9 cellular contexts compared by ENCODE assay signal in genomic region chr1:59072017-59072947, GRCh38.
DNase-seq lines count a peak whose midpoint lies in the region; ATAC-seq, FAIRE-seq and TF ChIP-seq lines count a peak whose summit lies in the region.
"Had no signal": no experiment of that assay in that cellular context is flagged by ENCODE, and none has a peak within 500 bp of the region (broad histone marks: within the 10 kb centered on the region; RNA-seq: fewer than 3 reads in every experiment).

No MANE protein-coding gene starts in this region.

- H3F3A ChIP-seq in GM23338 (replicated peaks; ENCODE audit: low read depth) (peaks cover 20% of the 10 kb centered on the region), neural progenitor cell (ENCODE audit: low read depth) (peaks cover 16% of the 10 kb centered on the region)

- H3K9me3 Mint-ChIP-seq in CD4-positive, alpha-beta T cell = no peaks in the 10 kb centered on the region
- H3K9me3 Mint-ChIP-seq in GM23338 (no peaks in the 10 kb centered on the region), T-cell (no peaks in the 10 kb centered on the region), neural progenitor cell (no peaks in the 10 kb centered on the region)

- no peaks in the 10 kb centered on the region for H3K27me3 ChIP-seq in CD4-positive, alpha-beta T cell (ENCODE audit: control insufficient read depth, insufficient read depth, low read length)
- H3K27me3 ChIP-seq in GM23338 (ENCODE audit: insufficient read depth) (no peaks in the 10 kb centered on the region), keratinocyte (ENCODE audit: control insufficient read depth, extremely low read depth, insufficient read depth, low read length) (no peaks in the 10 kb centered on the region), neural progenitor cell (no peaks in the 10 kb centered on the region)

- H3K9me1 ChIP-seq in keratinocyte (ENCODE audit: control insufficient read depth, extremely low read depth, insufficient read depth, low read length) = no peaks in the 10 kb centered on the region

- CTCF ChIA-PET in CD4-positive, alpha-beta T cell (lab: Charles Lee) = interaction anchor here (0.7 to 1.0 kb wide), 2 partner anchors 282 to 892 kb away, joined by 3 read pairs; no protein-coding TSS in a partner anchor
- CTCF ChIA-PET in T-cell (lab: Charles Lee) = no interaction called here

- dilution Hi-C loops in keratinocyte (cut with MboI; ENCODE audit: extremely low pct_ligation_motif_present, low sequenced_read_pairs) = no loop called here

- no peak overlapping the region for H3K27ac ChIP-seq in CD4-positive, alpha-beta T cell (ENCODE audit: low read depth, low read length)
- peak overlapping the region; percentile 72 for H3K27ac ChIP-seq in GM23338 (ENCODE audit: low read depth)
- H3K27ac ChIP-seq in keratinocyte (ENCODE audit: control insufficient read depth, insufficient read depth, low read length) = no peak overlapping the region
- no peak overlapping the region for H3K27ac ChIP-seq in neural progenitor cell

- peak in 6 of 10 experiments; percentile 8 to 35 (median 16) for DNase-seq in CD4-positive, alpha-beta T cell
- DNase-seq in GM23338 (ENCODE audit: low spot score) (peak; percentile 26), T-cell (peak in 7 of 34 experiments; percentile 9 to 38 (median 16)), keratinocyte (ENCODE audit: low read depth, low spot score) (no peak), neural progenitor cell (ENCODE audit: low spot score) (no peak), omental fat pad (ENCODE audit: low spot score) (no peak)
- DNase-seq: NCI-H446 had no signal

- H3K79me2 ChIP-seq in GM23338 (replicated peaks; ENCODE audit: insufficient read depth) (no peaks in the 10 kb centered on the region; the same call in 1 of the 2 replicates), keratinocyte (ENCODE audit: control insufficient read depth, insufficient read depth, low read length) (no peaks in the 10 kb centered on the region), neural progenitor cell (ENCODE audit: low read depth) (no peaks in the 10 kb centered on the region)

- H3K27me3 Mint-ChIP-seq in CD4-positive, alpha-beta T cell = no peaks in the 10 kb centered on the region
- no peaks in the 10 kb centered on the region for H3K27me3 Mint-ChIP-seq in GM23338 (ENCODE audit: insufficient read depth, low read depth, poor library complexity)
- H3K27me3 Mint-ChIP-seq in T-cell = no peaks in the 10 kb centered on the region
- no peaks in the 10 kb centered on the region for H3K27me3 Mint-ChIP-seq in neural progenitor cell (ENCODE audit: insufficient read depth, low read depth)

- peak overlapping the region; percentile 40 for H3K27ac Mint-ChIP-seq in CD4-positive, alpha-beta T cell
- H3K27ac Mint-ChIP-seq in GM23338 (peak overlapping the region; percentile 79), T-cell (peak overlapping the region; percentile 84 to 89), neural progenitor cell (no peak overlapping the region)

- H3K4me3 ChIP-seq in GM23338 = 0 out of 2 replicates have a peak overlapping the region, but pooled peaks have one; percentile 12
- H3K4me3 ChIP-seq in keratinocyte (ENCODE audit: control insufficient read depth in 2 of 3, extremely low read depth in 1 of 3, insufficient read depth in 2 of 3, low read depth in 1 of 3, low read length in 3 of 3) = no peak overlapping the region
- no peak overlapping the region for H3K4me3 ChIP-seq in neural progenitor cell

- H3K9me2 ChIP-seq in GM23338 (ENCODE audit: insufficient read depth) = no peaks in the 10 kb centered on the region

- no peak for TF ChIP-seq CTCF in CD4-positive, alpha-beta T cell (IDR thresholded peaks at IDR 0.05)
- TF ChIP-seq CTCF in GM23338 (conservative IDR thresholded peaks at IDR 0.05; ENCODE audit: low read depth in 2 of 2) (0 out of 4 replicates have a peak, but pooled peaks of 1 of the 2 experiments have one; percentile 12), keratinocyte (optimal IDR thresholded peaks at IDR 0.05 in 1 of 3, IDR thresholded peaks at IDR 0.05 in 1 of 3, conservative IDR thresholded peaks at IDR 0.05 in 1 of 3; ENCODE audit: extremely low read depth in 1 of 3, insufficient read depth in 2 of 3, low read length in 3 of 3) (no peak), neural progenitor cell (IDR thresholded peaks at IDR 0.05) (no peak), omental fat pad (IDR thresholded peaks at IDR 0.05) (no peak)

- H2AFZ ChIP-seq in GM23338 (no peak overlapping the region), keratinocyte (ENCODE audit: control insufficient read depth, low read length) (peak overlapping the region; percentile 65), neural progenitor cell (replicated peaks) (no peak overlapping the region)

- H4K20me1 ChIP-seq in GM23338 (replicated peaks; ENCODE audit: insufficient read depth) (no peaks in the 10 kb centered on the region), keratinocyte (ENCODE audit: control insufficient read depth, extremely low read depth, insufficient read depth, low read length) (no peaks in the 10 kb centered on the region), neural progenitor cell (ENCODE audit: low read depth) (no peaks in the 10 kb centered on the region)

- H3K9ac ChIP-seq in keratinocyte (ENCODE audit: control insufficient read depth, extremely low read depth, insufficient read depth, low read length) (no peak overlapping the region), neural progenitor cell (no peak overlapping the region)

- H3K36me3 ChIP-seq in GM23338 (ENCODE audit: insufficient read depth) (no peaks in the 10 kb centered on the region), keratinocyte (ENCODE audit: control insufficient read depth in 2 of 2, extremely low read depth in 1 of 2, insufficient read depth in 2 of 2, low read length in 2 of 2) (no peaks in the 10 kb centered on the region), neural progenitor cell (no peaks in the 10 kb centered on the region)

- H3K9me3 ChIP-seq in CD4-positive, alpha-beta T cell (ENCODE audit: control insufficient read depth, low read length) = no peaks in the 10 kb centered on the region
- H3K9me3 ChIP-seq in keratinocyte (ENCODE audit: control insufficient read depth, low read depth, low read length) (no peaks in the 10 kb centered on the region), neural progenitor cell (ENCODE audit: low read depth) (no peaks in the 10 kb centered on the region)

- H3K4me1 ChIP-seq in GM23338 (ENCODE audit: insufficient read depth) (peaks cover 70% of the 10 kb centered on the region), keratinocyte (ENCODE audit: control insufficient read depth, extremely low read depth, insufficient read depth, low read length) (peaks cover 8% of the 10 kb centered on the region), neural progenitor cell (peaks cover 24% of the 10 kb centered on the region)

- no peak for FAIRE-seq in keratinocyte (lab: Jason Lieb, UNC)

- POLR2A ChIA-PET in CD4-positive, alpha-beta T cell (lab: Charles Lee) = interaction anchor here (1.1 to 2.3 kb wide), 3 partner anchors 8 to 290 kb away, joined by 3 to 8 read pairs (median 3); partner anchors contain the start of gene JUN
- POLR2A ChIA-PET in T-cell (lab: Charles Lee) = no interaction called here

- H3K4me2 ChIP-seq in GM23338 (peak overlapping the region; percentile 35), keratinocyte (ENCODE audit: control insufficient read depth, extremely low read depth, insufficient read depth, low read depth, low read length) (no peak overlapping the region), neural progenitor cell (no peak overlapping the region)

- intact Hi-C loops in CD4-positive, alpha-beta T cell (cut with DNase I, micrococcal nuclease) = loop anchor here in 1 of 2 experiments (5.0 to 10.0 kb wide), 2 partner anchors 127 to 290 kb away; partner anchors contain the start of gene JUN

- peak overlapping the region; percentile 30 for H3K4me3 Mint-ChIP-seq in CD4-positive, alpha-beta T cell
- H3K4me3 Mint-ChIP-seq in GM23338 (peak overlapping the region; percentile 5; the same call in 2 of the 3 replicates), T-cell (peak overlapping the region in 2 of 3 donors; percentile 43 to 62), neural progenitor cell (no peak overlapping the region)

- H3K4me1 Mint-ChIP-seq in CD4-positive, alpha-beta T cell (ENCODE audit: low read depth) = peaks cover 25% of the 10 kb centered on the region
- H3K4me1 Mint-ChIP-seq in GM23338 = peaks cover 59% of the 10 kb centered on the region
- H3K4me1 Mint-ChIP-seq in T-cell = peaks cover 24 to 33% (median 32%) of the 10 kb centered on the region in 3 donors
- H3K4me1 Mint-ChIP-seq in neural progenitor cell = peaks cover 11% of the 10 kb centered on the region

- peak; percentile 48 for ATAC-seq in CD4-positive, alpha-beta T cell (ENCODE audit: poor library complexity)
- ATAC-seq in GM23338 (peak; percentile 72), T-cell (replicated peaks in 1 of 4) (peak in 3 of 4 experiments; percentile 69 to 90 (median 77)), GM21528 (IDR thresholded peaks at IDR 0.05; ENCODE audit: low FRiP score, unreplicated experiment) (no peak), HG02852 (IDR thresholded peaks at IDR 0.05; ENCODE audit: unreplicated experiment) (no peak), omental fat pad (ENCODE audit: low FRiP score) (no peak)

- H3K36me3 Mint-ChIP-seq in CD4-positive, alpha-beta T cell (ENCODE audit: low read depth) = no peaks in the 10 kb centered on the region
- H3K36me3 Mint-ChIP-seq in GM23338 (ENCODE audit: low read depth) (no peaks in the 10 kb centered on the region; the same call in 2 of the 3 replicates), T-cell (no peaks in the 10 kb centered on the region), neural progenitor cell (no peaks in the 10 kb centered on the region)

TF ChIP-seq in GM23338, 12 proteins besides CTCF, POLR2A, EP300 and RAD21 (continues in another document):
- no peak for TF ChIP-seq EZH2 (IDR thresholded peaks at IDR 0.05; ENCODE audit: low read depth, unreplicated experiment)

Comparison
In these comparisons a context has a peak if more than half of its experiments do, and no peak if none do; other contexts are left out.
1. ATAC-seq: peak in CD4-positive, alpha-beta T cell (single experiment), GM23338 (single experiment) and T-cell (3 of 4); none in GM21528 (single experiment), HG02852 (single experiment) and omental fat pad (single experiment).
2. DNase-seq: peak in CD4-positive, alpha-beta T cell (6 of 10) and GM23338 (single experiment); none in keratinocyte (single experiment), neural progenitor cell (single experiment) and omental fat pad (single experiment).